In the genomic region with DNA sequence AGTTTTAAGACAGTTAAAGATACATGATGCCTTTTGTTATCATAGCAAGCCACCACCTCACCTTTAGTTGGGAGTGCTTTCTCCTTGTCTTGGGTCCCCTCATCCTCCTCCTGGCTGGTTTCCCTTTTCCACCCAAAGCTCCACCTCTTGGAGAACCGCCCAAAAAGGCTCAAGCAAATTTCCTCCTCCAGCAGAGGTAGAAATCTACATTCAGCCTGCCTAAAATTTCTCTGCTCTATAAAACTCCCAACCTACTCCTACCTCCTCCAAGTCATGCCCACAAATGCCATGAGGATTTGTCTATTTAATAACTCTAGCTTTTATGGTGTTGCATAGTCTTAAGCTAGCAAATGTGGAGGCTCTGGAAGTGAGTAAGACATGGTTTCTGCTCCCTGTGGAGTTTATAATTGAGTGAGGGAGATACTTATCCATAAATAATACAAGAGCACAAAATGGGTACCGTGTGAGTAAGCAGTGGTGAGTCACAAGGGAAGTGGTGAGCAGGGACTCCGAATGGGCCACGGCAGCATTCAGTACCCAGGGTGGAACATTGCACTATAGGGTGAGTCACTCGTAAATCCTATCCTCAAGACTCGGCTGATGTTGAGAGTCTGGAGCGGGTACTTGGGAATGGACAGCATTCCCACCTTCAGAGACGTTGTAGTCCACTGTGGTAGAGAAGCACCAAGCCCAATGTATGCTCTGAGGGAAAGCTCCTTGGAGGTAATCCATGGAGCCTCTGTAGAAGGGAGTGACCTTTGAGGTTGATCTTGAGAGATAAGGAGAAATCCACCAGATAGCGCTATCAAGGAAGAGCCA, we compare ENCODE assay signal across 8 cellular contexts.
A peak's percentile ranks its signal among the peaks of the same experiment; 100 is the strongest.
DNase-seq lines count a peak whose midpoint lies in the region; ATAC-seq and TF ChIP-seq lines count a peak whose summit lies in the region.

No MANE protein-coding gene starts in this region.

- no peaks in the 10 kb centered on the region for H3K27me3 ChIP-seq in SJSA1 (replicated peaks)

- H3K4me1 Mint-ChIP-seq in activated naive CD4-positive, alpha-beta T cell treated with anti-CD3 and anti-CD28 coated beads, Interleukin-2, amount 10 ng/mL, durations not matched to agents 7 days and 5 days = peaks cover 12% of the 10 kb centered on the region
- peaks cover 5% of the 10 kb centered on the region for H3K4me1 Mint-ChIP-seq in progenitor cell of endocrine pancreas (ENCODE audit: low read depth)

- peaks cover 16% of the 10 kb centered on the region for H3K27me3 Mint-ChIP-seq in activated naive CD4-positive, alpha-beta T cell treated with anti-CD3 and anti-CD28 coated beads, Interleukin-2, amount 10 ng/mL, durations not matched to agents 7 days and 5 days
- H3K27me3 Mint-ChIP-seq in progenitor cell of endocrine pancreas = no peaks in the 10 kb centered on the region

- peaks cover 24% of the 10 kb centered on the region for H3K4me1 ChIP-seq in SJSA1 (replicated peaks)

- H3K4me3 Mint-ChIP-seq in activated naive CD4-positive, alpha-beta T cell treated with anti-CD3 and anti-CD28 coated beads, Interleukin-2, amount 10 ng/mL, durations not matched to agents 7 days and 5 days = no peak overlapping the region
- no peak overlapping the region for H3K4me3 Mint-ChIP-seq in progenitor cell of endocrine pancreas (ENCODE audit: low read depth)

- H3K4me3 ChIP-seq in SJSA1 = no peak overlapping the region

- no peak overlapping the region for H3K27ac Mint-ChIP-seq in activated naive CD4-positive, alpha-beta T cell treated with anti-CD3 and anti-CD28 coated beads, Interleukin-2, amount 10 ng/mL, durations not matched to agents 7 days and 5 days
- H3K27ac Mint-ChIP-seq in progenitor cell of endocrine pancreas = no peak overlapping the region

- peak; percentile 90 to 97 for DNase-seq in SJSA1 (ENCODE audit: low read depth in 1 of 2, low spot score in 2 of 2)
- peak; percentile 59 for DNase-seq in activated naive CD4-positive, alpha-beta T cell treated with anti-CD3 and anti-CD28 coated beads, Interleukin-2, amount 10 ng/mL, durations not matched to agents 7 days and 5 days
- peak; percentile 93 for DNase-seq in kidney glomerular epithelial cell (lab: John Stamatoyannopoulos, UW)
- peak; percentile 27 to 28 for DNase-seq in stimulated activated CD8-positive, alpha-beta memory T cell treated with anti-CD3 and anti-CD28 coated beads, Interleukin-2, amount 100 ng/mL, for 48 hours (ENCODE audit: low read depth in 2 of 2)
- no peak for DNase-seq in NCI-H2107 treated with DMSO at 0.1 percent for 48 hours (lab: John Stamatoyannopoulos, UW; ENCODE audit: unreplicated experiment)
- DNase-seq in progenitor cell of endocrine pancreas (ENCODE audit: low spot score, unreplicated experiment) = no peak

- no peak for TF ChIP-seq CTCF in progenitor cell of endocrine pancreas (IDR thresholded peaks at IDR 0.05; ENCODE audit: unreplicated experiment)

- CTCF ChIA-PET in activated naive CD4-positive, alpha-beta T cell treated with anti-CD3 and anti-CD28 coated beads, Interleukin-2, amount 10 ng/mL, durations not matched to agents 7 days and 5 days (lab: Charles Lee) = no interaction called here

- peak overlapping the region; percentile 71 for H3K27ac ChIP-seq in SJSA1

- H3K9me3 ChIP-seq in SJSA1 (replicated peaks) = no peaks in the 10 kb centered on the region

- H3K36me3 Mint-ChIP-seq in activated naive CD4-positive, alpha-beta T cell treated with anti-CD3 and anti-CD28 coated beads, Interleukin-2, amount 10 ng/mL, durations not matched to agents 7 days and 5 days = no peaks in the 10 kb centered on the region
- H3K36me3 Mint-ChIP-seq in progenitor cell of endocrine pancreas (ENCODE audit: insufficient read depth) = no peaks in the 10 kb centered on the region

- H3K9me3 Mint-ChIP-seq in activated naive CD4-positive, alpha-beta T cell treated with anti-CD3 and anti-CD28 coated beads, Interleukin-2, amount 10 ng/mL, durations not matched to agents 7 days and 5 days = no peaks in the 10 kb centered on the region
- no peaks in the 10 kb centered on the region for H3K9me3 Mint-ChIP-seq in progenitor cell of endocrine pancreas (ENCODE audit: low read depth)

- H3K36me3 ChIP-seq in SJSA1 = no peaks in the 10 kb centered on the region

- peak; percentile 58 for ATAC-seq in GM18868 (IDR thresholded peaks at IDR 0.05; ENCODE audit: unreplicated experiment)
- ATAC-seq in HG03439 (IDR thresholded peaks at IDR 0.05; ENCODE audit: unreplicated experiment) = no peak

Comparison
In these comparisons a context has a peak if more than half of its experiments do, and no peak if none do; other contexts are left out.
1. DNase-seq: peak in SJSA1 (2 of 2), activated naive CD4-positive, alpha-beta T cell treated with anti-CD3 and anti-CD28 coated beads, Interleukin-2, amount 10 ng/mL, durations not matched to agents 7 days and 5 days (single experiment), kidney glomerular epithelial cell (single experiment) and stimulated activated CD8-positive, alpha-beta memory T cell treated with anti-CD3 and anti-CD28 coated beads, Interleukin-2, amount 100 ng/mL, for 48 hours (2 of 2); none in NCI-H2107 treated with DMSO at 0.1 percent for 48 hours (single experiment) and progenitor cell of endocrine pancreas (single experiment).